ENCODE assay signal across 12 cellular contexts in genomic region chr12:120241561-120242274, GRCh38. TPM values are rescaled to one million over a fixed set of nuclear protein-coding genes. Genes with fewer than 3 reads are reported as not detected.
DNase-seq lines count a peak whose midpoint lies in the region; ATAC-seq, FAIRE-seq and TF ChIP-seq lines count a peak whose summit lies in the region.
"Had no signal": no experiment of that assay in that cellular context is flagged by ENCODE, and none has a peak within 500 bp of the region (broad histone marks: within the 10 kb centered on the region; RNA-seq: fewer than 3 reads in every experiment).

No MANE protein-coding gene starts in this region.

- DNase-seq in activated CD8-positive, alpha-beta T cell treated with anti-CD3 and anti-CD28 coated beads for 36 hours = no peak
- no peak for DNase-seq in activated CD8-positive, alpha-beta T cell treated with anti-CD3 and anti-CD28 coated beads, Interleukin-2, amount 10 ng/mL, durations not matched to agents 7 days and 5 days
- peak; percentile 83 for DNase-seq in bronchial epithelial cell (ENCODE audit: low read depth)
- DNase-seq in mesenchymal stem cell = peak; percentile 43
- peak; percentile 67 for DNase-seq in testis
- no peak for DNase-seq in neuronal stem cell (ENCODE audit: low spot score)
- no peak for DNase-seq in hippocampal formation (lab: John Stamatoyannopoulos, UW)
- DNase-seq: colonic mucosa, MG63, NCI-H510A had no signal

- intact Hi-C loops in activated CD8-positive, alpha-beta T cell treated with anti-CD3 and anti-CD28 coated beads for 36 hours (cut with micrococcal nuclease) = no loop called here
- intact Hi-C loops in testis (cut with DNase I; ENCODE audit: low total_unique reads) = no loop called here

- H3K4ac ChIP-seq in mesenchymal stem cell (ENCODE audit: low read depth in 1 of 2, low read length in 2 of 2) = peak overlapping the region in 1 of 2 experiments; percentile 20
- no peak overlapping the region for H3K4ac ChIP-seq in neuronal stem cell (ENCODE audit: low read length)

- H3K14ac ChIP-seq in mesenchymal stem cell (ENCODE audit: low read length in 2 of 2) (peak overlapping the region in 1 of 2 experiments; percentile 61), neuronal stem cell (ENCODE audit: low read length) (no peak overlapping the region)

- FAIRE-seq in bronchial epithelial cell (lab: Jason Lieb, UNC) = no peak
- FAIRE-seq: A549 had no signal

- no peaks in the 10 kb centered on the region for H3K36me3 Mint-ChIP-seq in activated CD8-positive, alpha-beta T cell treated with anti-CD3 and anti-CD28 coated beads for 36 hours (ENCODE audit: low read depth)
- H3K36me3 Mint-ChIP-seq in activated CD8-positive, alpha-beta T cell treated with anti-CD3 and anti-CD28 coated beads, Interleukin-2, amount 10 ng/mL, durations not matched to agents 7 days and 5 days (ENCODE audit: low read depth) = peaks cover 26% of the 10 kb centered on the region

- TF ChIP-seq CTCF in activated CD8-positive, alpha-beta T cell treated with anti-CD3 and anti-CD28 coated beads for 36 hours (IDR thresholded peaks at IDR 0.05) = no peak
- TF ChIP-seq CTCF in bronchial epithelial cell (IDR thresholded peaks at IDR 0.05; ENCODE audit: insufficient read depth, low read length, severe bottlenecking) (no peak), testis (IDR thresholded peaks at IDR 0.05) (no peak)

- CTCF ChIA-PET in activated CD8-positive, alpha-beta T cell treated with anti-CD3 and anti-CD28 coated beads for 36 hours (lab: Charles Lee) = interaction anchor here (1.9 to 3.5 kb wide), 3 partner anchors 13 to 24 kb away, joined by 6 to 15 read pairs (median 14); partner anchors contain the start of gene PXN
- CTCF ChIA-PET in activated CD8-positive, alpha-beta T cell treated with anti-CD3 and anti-CD28 coated beads, Interleukin-2, amount 10 ng/mL, durations not matched to agents 7 days and 5 days (lab: Charles Lee) = interaction anchor here (1.0 to 2.6 kb wide), 4 partner anchors 10 to 24 kb away, joined by 3 to 23 read pairs (median 10); partner anchors contain the start of gene PXN

- peaks cover 56% of the 10 kb centered on the region for H3K4me1 Mint-ChIP-seq in activated CD8-positive, alpha-beta T cell treated with anti-CD3 and anti-CD28 coated beads for 36 hours (ENCODE audit: low read depth)
- H3K4me1 Mint-ChIP-seq in activated CD8-positive, alpha-beta T cell treated with anti-CD3 and anti-CD28 coated beads, Interleukin-2, amount 10 ng/mL, durations not matched to agents 7 days and 5 days (ENCODE audit: low read depth) = peaks cover 40% of the 10 kb centered on the region

- H3K27me3 ChIP-seq in bronchial epithelial cell (ENCODE audit: control insufficient read depth, insufficient read depth, low read length) (no peaks in the 10 kb centered on the region), mesenchymal stem cell (ENCODE audit: control insufficient read depth in 1 of 2, insufficient read depth in 1 of 2, low read length in 2 of 2) (no peaks in the 10 kb centered on the region), testis (no peaks in the 10 kb centered on the region), neuronal stem cell (ENCODE audit: control insufficient read depth in 3 of 3, insufficient read depth in 3 of 3, low read depth in 1 of 3, low read length in 3 of 3) (no peaks in the 10 kb centered on the region)
- H3K27me3 ChIP-seq: colonic mucosa, MG63 had no signal

- H2BK12ac ChIP-seq in mesenchymal stem cell (ENCODE audit: low read length in 2 of 2) = peak overlapping the region; percentile 46 to 79
- H2BK12ac ChIP-seq in neuronal stem cell (ENCODE audit: low read length) = no peak overlapping the region

- H3K27ac Mint-ChIP-seq in activated CD8-positive, alpha-beta T cell treated with anti-CD3 and anti-CD28 coated beads for 36 hours = peak overlapping the region; percentile 38
- no peak overlapping the region for H3K27ac Mint-ChIP-seq in activated CD8-positive, alpha-beta T cell treated with anti-CD3 and anti-CD28 coated beads, Interleukin-2, amount 10 ng/mL, durations not matched to agents 7 days and 5 days

- H2BK5ac ChIP-seq in mesenchymal stem cell (ENCODE audit: low read depth, low read length, poor library complexity, severe bottlenecking) = no peak overlapping the region
- no peak overlapping the region for H2BK5ac ChIP-seq in neuronal stem cell (ENCODE audit: low read length)

- H4K8ac ChIP-seq in mesenchymal stem cell (ENCODE audit: low read length) (no peak overlapping the region), neuronal stem cell (ENCODE audit: low read depth, low read length) (no peak overlapping the region)

- H3K9me3 ChIP-seq in mesenchymal stem cell (ENCODE audit: control insufficient read depth, low read length) (no peaks in the 10 kb centered on the region), testis (no peaks in the 10 kb centered on the region), neuronal stem cell (replicated peaks in 1 of 2; ENCODE audit: control insufficient read depth in 2 of 2, insufficient read depth in 1 of 2, low read depth in 1 of 2, low read length in 2 of 2) (no peaks in the 10 kb centered on the region)
- H3K9me3 ChIP-seq: A549, colonic mucosa, MG63 had no signal

- H2BK120ac ChIP-seq in mesenchymal stem cell (ENCODE audit: low read depth, low read length) (no peak overlapping the region), neuronal stem cell (ENCODE audit: low read depth, low read length) (no peak overlapping the region)

- no peak overlapping the region for H3K27ac ChIP-seq in mesenchymal stem cell (ENCODE audit: low read length, poor library complexity, severe bottlenecking)
- H3K27ac ChIP-seq in testis = peak overlapping the region; percentile 3 to 81
- H3K27ac ChIP-seq in neuronal stem cell (replicated peaks; ENCODE audit: low read length) = no peak overlapping the region
- H3K27ac ChIP-seq: colonic mucosa had no signal

- H4K91ac ChIP-seq in mesenchymal stem cell (ENCODE audit: low read length) (peak overlapping the region; percentile 19), neuronal stem cell (ENCODE audit: low read depth, low read length, poor library complexity) (no peak overlapping the region)

- peak overlapping the region; percentile 12 for H3K9ac ChIP-seq in mesenchymal stem cell (ENCODE audit: low read length)
- no peak overlapping the region for H3K9ac ChIP-seq in neuronal stem cell (ENCODE audit: low read depth, low read length, poor library complexity)

- H2AFZ ChIP-seq in mesenchymal stem cell (ENCODE audit: low read depth, low read length) (no peak overlapping the region), neuronal stem cell (ENCODE audit: low read length) (no peak overlapping the region)

- H3K4me2 ChIP-seq in mesenchymal stem cell (ENCODE audit: low read length, poor library complexity, severe bottlenecking) = no peak overlapping the region
- no peak overlapping the region for H3K4me2 ChIP-seq in neuronal stem cell (ENCODE audit: insufficient read depth, low read length, poor library complexity, severe bottlenecking)
- H3K4me2 ChIP-seq: A549 had no signal

- no peak overlapping the region for H2AK5ac ChIP-seq in mesenchymal stem cell (ENCODE audit: low read length, severe bottlenecking)
- H2AK5ac ChIP-seq in neuronal stem cell (ENCODE audit: low read depth, low read length) = no peak overlapping the region

- POLR2A ChIA-PET in activated CD8-positive, alpha-beta T cell treated with anti-CD3 and anti-CD28 coated beads for 36 hours (lab: Charles Lee) = interaction anchor here (2.1 to 7.8 kb wide), 2 partner anchors 11 to 50 kb away, joined by 11 to 82 read pairs; partner anchors contain the start of genes RNU4-1 and RNU4-2
- POLR2A ChIA-PET in activated CD8-positive, alpha-beta T cell treated with anti-CD3 and anti-CD28 coated beads, Interleukin-2, amount 10 ng/mL, durations not matched to agents 7 days and 5 days (lab: Charles Lee) = interaction anchor here (2.3 to 9.2 kb wide), 2 partner anchors 9 to 50 kb away, joined by 9 to 80 read pairs; partner anchors contain the start of genes RNU4-1 and RNU4-2

- WGBS in mesenchymal stem cell = 85% methylated on average over 8 of the region's 9 CpGs
- WGBS in testis, 2 donors = 49 to 54% methylated on average over 9 of the region's 9 CpGs
- WGBS in neuronal stem cell (ENCODE audit: extremely low coverage in 2 of 2, insufficient read length in 2 of 2, insufficient replicate concordance in 1 of 2), 2 donors = no CpG with 5 or more reads among the region's 9 CpGs

- H3K79me1 ChIP-seq in mesenchymal stem cell (replicated peaks; ENCODE audit: low read length, poor library complexity, severe bottlenecking) = peaks cover 1% of the 10 kb centered on the region
- peaks cover 7% of the 10 kb centered on the region for H3K79me1 ChIP-seq in neuronal stem cell (ENCODE audit: low read depth, low read length)

- no peak overlapping the region for H3K4me3 ChIP-seq in bronchial epithelial cell (ENCODE audit: low read depth, low read length)
- H3K4me3 ChIP-seq in mesenchymal stem cell (ENCODE audit: insufficient read depth in 1 of 2, low read depth in 1 of 2, low read length in 2 of 2) = no peak overlapping the region
- no peak overlapping the region for H3K4me3 ChIP-seq in testis
- H3K4me3 ChIP-seq in neuronal stem cell (ENCODE audit: low read length in 2 of 2) = no peak overlapping the region
- H3K4me3 ChIP-seq: A549, colonic mucosa, MG63 had no signal

- H3K36me3 ChIP-seq in bronchial epithelial cell (ENCODE audit: control insufficient read depth, insufficient read depth, low read length) (no peaks in the 10 kb centered on the region), mesenchymal stem cell (ENCODE audit: control insufficient read depth in 1 of 2, insufficient read depth in 2 of 2, low read depth in 1 of 2, low read length in 2 of 2) (peaks cover 19 to 29% of the 10 kb centered on the region in 2 experiments), testis (ENCODE audit: low read depth, missing control alignments) (no peaks in the 10 kb centered on the region), neuronal stem cell (replicated peaks in 1 of 2; ENCODE audit: control insufficient read depth in 2 of 2, insufficient read depth in 2 of 2, low read length in 2 of 2) (no peaks in the 10 kb centered on the region)
- H3K36me3 ChIP-seq: colonic mucosa had no signal

- no peak for ATAC-seq in activated CD8-positive, alpha-beta T cell treated with anti-CD3 and anti-CD28 coated beads for 36 hours
- ATAC-seq in activated CD8-positive, alpha-beta T cell treated with anti-CD3 and anti-CD28 coated beads, Interleukin-2, amount 10 ng/mL, durations not matched to agents 7 days and 5 days = no peak
- no peak for ATAC-seq in HG03565 (IDR thresholded peaks at IDR 0.05; ENCODE audit: unreplicated experiment)
- ATAC-seq: A549 had no signal

- no peak overlapping the region for H3K23ac ChIP-seq in mesenchymal stem cell (ENCODE audit: low read length in 2 of 2)
- H3K23ac ChIP-seq in neuronal stem cell (ENCODE audit: low read depth, low read length, poor library complexity) = no peak overlapping the region

- H3K4me1 ChIP-seq in mesenchymal stem cell (ENCODE audit: control insufficient read depth, insufficient read depth, low read depth, low read length) (peaks cover 45% of the 10 kb centered on the region), testis (peaks cover 54% of the 10 kb centered on the region), neuronal stem cell (ENCODE audit: control insufficient read depth in 2 of 2, insufficient read depth in 1 of 2, low read depth in 1 of 2, low read length in 2 of 2) (peaks cover 7 to 13% of the 10 kb centered on the region in 2 donors)
- H3K4me1 ChIP-seq: colonic mucosa had no signal

- TF ChIP-seq POLR2A in testis (IDR thresholded peaks at IDR 0.05) = no peak

- no peaks in the 10 kb centered on the region for H3K9me3 Mint-ChIP-seq in activated CD8-positive, alpha-beta T cell treated with anti-CD3 and anti-CD28 coated beads for 36 hours
- H3K9me3 Mint-ChIP-seq in activated CD8-positive, alpha-beta T cell treated with anti-CD3 and anti-CD28 coated beads, Interleukin-2, amount 10 ng/mL, durations not matched to agents 7 days and 5 days (ENCODE audit: insufficient read depth) = no peaks in the 10 kb centered on the region

- H3K18ac ChIP-seq in mesenchymal stem cell (ENCODE audit: low read depth in 1 of 2, low read length in 2 of 2) (peak overlapping the region in 1 of 2 experiments; percentile 88), neuronal stem cell (ENCODE audit: low read length) (no peak overlapping the region)

- H3K4me3 Mint-ChIP-seq in activated CD8-positive, alpha-beta T cell treated with anti-CD3 and anti-CD28 coated beads for 36 hours = no peak overlapping the region
- no peak overlapping the region for H3K4me3 Mint-ChIP-seq in activated CD8-positive, alpha-beta T cell treated with anti-CD3 and anti-CD28 coated beads, Interleukin-2, amount 10 ng/mL, durations not matched to agents 7 days and 5 days

- no peak overlapping the region for H2BK15ac ChIP-seq in mesenchymal stem cell (ENCODE audit: low read depth, poor library complexity, severe bottlenecking)
- no peak overlapping the region for H2BK15ac ChIP-seq in neuronal stem cell (ENCODE audit: low read length)

- H3K27me3 Mint-ChIP-seq in activated CD8-positive, alpha-beta T cell treated with anti-CD3 and anti-CD28 coated beads for 36 hours = no peaks in the 10 kb centered on the region
- peaks cover 2% of the 10 kb centered on the region for H3K27me3 Mint-ChIP-seq in activated CD8-positive, alpha-beta T cell treated with anti-CD3 and anti-CD28 coated beads, Interleukin-2, amount 10 ng/mL, durations not matched to agents 7 days and 5 days (ENCODE audit: low read depth)

RNA-seq across cellular contexts. Expression of gene PXN, which starts 23.8 kb away (rescaled TPM):
- total RNA-seq in activated CD8-positive, alpha-beta T cell treated with anti-CD3 and anti-CD28 coated beads for 36 hours = 10 to 100 TPM; 40.2 to 45.3 TPM
- total RNA-seq in activated CD8-positive, alpha-beta T cell treated with anti-CD3 and anti-CD28 coated beads, Interleukin-2, amount 10 ng/mL, durations not matched to agents 7 days and 5 days = 100 to 1,000 TPM; 123 to 127 TPM
- 28.0 and 29.5 TPM in 2 replicates for total RNA-seq in bronchial epithelial cell
- 90.4 TPM for polyA plus RNA-seq in mesenchymal stem cell (2013, experiment 1 of 2)
- 88.1 TPM for polyA plus RNA-seq in mesenchymal stem cell (2013, experiment 2 of 2)
- 10 to 100 TPM; 81.8 to 84.9 TPM for total RNA-seq in testis
- polyA plus RNA-seq in testis (ENCODE audit: insufficient read depth, low read depth, low replicate concordance) = 89.6 TPM
- polyA plus RNA-seq in neuronal stem cell (2013, experiment 1 of 2) = 29.0 TPM
- polyA plus RNA-seq in neuronal stem cell (2013, experiment 2 of 2) = 29.6 TPM

RNA-seq across cellular contexts. Expression of gene RPLP0, which starts 40.8 kb away (rescaled TPM):
- total RNA-seq in activated CD8-positive, alpha-beta T cell treated with anti-CD3 and anti-CD28 coated beads for 36 hours = 1,000 to 10,000 TPM; 4,421 to 4,585 TPM
- 1,000 to 10,000 TPM; 2,051 to 2,121 TPM for total RNA-seq in activated CD8-positive, alpha-beta T cell treated with anti-CD3 and anti-CD28 coated beads, Interleukin-2, amount 10 ng/mL, durations not matched to agents 7 days and 5 days
- total RNA-seq in bronchial epithelial cell (5,132 and 7,160 TPM in 2 replicates), testis (1,000 to 10,000 TPM in 1 of 2 donors, 100 to 1,000 TPM in 1; 733 to 1,607 TPM)
- polyA plus RNA-seq in mesenchymal stem cell (2013, experiment 1 of 2) = 3,349 TPM
- polyA plus RNA-seq in mesenchymal stem cell (2013, experiment 2 of 2) = 3,313 TPM
- 1,137 TPM for polyA plus RNA-seq in testis (ENCODE audit: insufficient read depth, low read depth, low replicate concordance)
- 4,689 TPM for polyA plus RNA-seq in neuronal stem cell (2013, experiment 1 of 2)
- 4,697 TPM for polyA plus RNA-seq in neuronal stem cell (2013, experiment 2 of 2)

RNA-seq across cellular contexts. Expression of gene GCN1, which starts 47.2 kb away (rescaled TPM):
- total RNA-seq in activated CD8-positive, alpha-beta T cell treated with anti-CD3 and anti-CD28 coated beads for 36 hours = 100 to 1,000 TPM; 130 to 137 TPM
- 100 to 1,000 TPM; 109 to 112 TPM for total RNA-seq in activated CD8-positive, alpha-beta T cell treated with anti-CD3 and anti-CD28 coated beads, Interleukin-2, amount 10 ng/mL, durations not matched to agents 7 days and 5 days
- total RNA-seq in bronchial epithelial cell (52.4 and 75.8 TPM in 2 replicates), testis (100 to 1,000 TPM; 104 to 164 TPM)
- 19.7 TPM for polyA plus RNA-seq in mesenchymal stem cell (2013, experiment 1 of 2)
- 17.3 TPM for polyA plus RNA-seq in mesenchymal stem cell (2013, experiment 2 of 2)
- 66.3 TPM for polyA plus RNA-seq in testis (ENCODE audit: insufficient read depth, low read depth, low replicate concordance)
- polyA plus RNA-seq in neuronal stem cell (2013, experiment 1 of 2) = 20.7 TPM
- 19.8 TPM for polyA plus RNA-seq in neuronal stem cell (2013, experiment 2 of 2)

RNA-seq across cellular contexts. Expression of gene RNU4-2, which starts 50.0 kb away (rescaled TPM):
- 1,000 to 10,000 TPM in 1 of 2 experiments, 100 to 1,000 TPM in 1; 923 to 1,303 TPM for total RNA-seq in activated CD8-positive, alpha-beta T cell treated with anti-CD3 and anti-CD28 coated beads for 36 hours
- total RNA-seq in activated CD8-positive, alpha-beta T cell treated with anti-CD3 and anti-CD28 coated beads, Interleukin-2, amount 10 ng/mL, durations not matched to agents 7 days and 5 days = 1,000 to 10,000 TPM; 1,982 to 3,332 TPM
- total RNA-seq in bronchial epithelial cell = under 0.01 and 383 TPM in 2 replicates
- polyA plus RNA-seq in mesenchymal stem cell (2013, experiment 1 of 2) = not detected
- not detected for polyA plus RNA-seq in mesenchymal stem cell (2013, experiment 2 of 2)
- under 1 TPM; under 0.01 TPM for total RNA-seq in testis
- not detected for polyA plus RNA-seq in testis (ENCODE audit: insufficient read depth, low read depth, low replicate concordance)
- not detected for polyA plus RNA-seq in neuronal stem cell (2013, experiment 1 of 2)
- not detected for polyA plus RNA-seq in neuronal stem cell (2013, experiment 2 of 2)

RNA-seq across cellular contexts. Expression of gene RNU4-1, which starts 51.3 kb away (rescaled TPM):
- 1,000 to 10,000 TPM in 1 of 2 experiments, 100 to 1,000 TPM in 1; 692 to 1,025 TPM for total RNA-seq in activated CD8-positive, alpha-beta T cell treated with anti-CD3 and anti-CD28 coated beads for 36 hours
- 1,000 to 10,000 TPM; 1,409 to 2,335 TPM for total RNA-seq in activated CD8-positive, alpha-beta T cell treated with anti-CD3 and anti-CD28 coated beads, Interleukin-2, amount 10 ng/mL, durations not matched to agents 7 days and 5 days
- total RNA-seq in bronchial epithelial cell (under 0.01 and 564 TPM in 2 replicates), testis (under 1 TPM; under 0.01 TPM)
- polyA plus RNA-seq in mesenchymal stem cell (2013, experiment 1 of 2) = not detected
- not detected for polyA plus RNA-seq in mesenchymal stem cell (2013, experiment 2 of 2)
- not detected for polyA plus RNA-seq in testis (ENCODE audit: insufficient read depth, low read depth, low replicate concordance)
- not detected for polyA plus RNA-seq in neuronal stem cell (2013, experiment 1 of 2)
- not detected for polyA plus RNA-seq in neuronal stem cell (2013, experiment 2 of 2)
- polyA plus RNA-seq: A549 had no signal

Comparison
In these comparisons a context has a peak if more than half of its experiments do, and no peak if none do; other contexts are left out.
1. DNase-seq: peak in bronchial epithelial cell (single experiment), mesenchymal stem cell (single experiment) and testis (single experiment); none in activated CD8-positive, alpha-beta T cell treated with anti-CD3 and anti-CD28 coated beads for 36 hours (single experiment), activated CD8-positive, alpha-beta T cell treated with anti-CD3 and anti-CD28 coated beads, Interleukin-2, amount 10 ng/mL, durations not matched to agents 7 days and 5 days (single experiment), neuronal stem cell (single experiment) and hippocampal formation (0 of 2).
2. H3K27ac ChIP-seq: peak in testis (2 of 2); none in mesenchymal stem cell (single experiment) and neuronal stem cell (single experiment).